Comparison of ENCODE assay signal across 9 cellular contexts in genomic region chr10:95229724-95230627, GRCh38. TPM values are rescaled to one million over a fixed set of nuclear protein-coding genes. Genes with fewer than 3 reads are reported as not detected.
DNase-seq lines count a peak whose midpoint lies in the region; ATAC-seq and TF ChIP-seq lines count a peak whose summit lies in the region.
"Had no signal": no experiment of that assay in that cellular context is flagged by ENCODE, and none has a peak within 500 bp of the region (broad histone marks: within the 10 kb centered on the region; RNA-seq: fewer than 3 reads in every experiment).

No MANE protein-coding gene starts in this region.

- no peak for TF ChIP-seq CTCF in GM23338 (conservative IDR thresholded peaks at IDR 0.05; ENCODE audit: low read depth in 2 of 2)

- no peaks in the 10 kb centered on the region for H3K27me3 ChIP-seq in GM23338 (ENCODE audit: insufficient read depth)

- H3K9me2 ChIP-seq in GM23338 (ENCODE audit: insufficient read depth) = peaks cover 10% of the 10 kb centered on the region

- peak overlapping the region; percentile 48 for H3K4me3 ChIP-seq in GM23338
- H3K4me3 ChIP-seq in skeletal muscle cell (ENCODE audit: low read depth, low read length) = no peak overlapping the region

- peak overlapping the region; percentile 77 for H3K4me2 ChIP-seq in GM23338

- H3K36me3 Mint-ChIP-seq in GM23338 (ENCODE audit: low read depth) = peaks cover 41% of the 10 kb centered on the region

- H3K36me3 ChIP-seq in GM23338 (ENCODE audit: insufficient read depth) = no peaks in the 10 kb centered on the region

- ATAC-seq in GM23338 (peak; percentile 65), HG02840 (IDR thresholded peaks at IDR 0.05; ENCODE audit: low FRiP score, unreplicated experiment) (no peak)

- H3K4me1 ChIP-seq in GM23338 (ENCODE audit: insufficient read depth) = peaks cover 15% of the 10 kb centered on the region

- H3K4me1 Mint-ChIP-seq in GM23338 = peaks cover 47% of the 10 kb centered on the region

- H3K27ac Mint-ChIP-seq in GM23338 = peak overlapping the region; percentile 98

- H3K9me3 Mint-ChIP-seq in GM23338 = peaks cover under 1% of the 10 kb centered on the region; the same call in 1 of the 3 replicates

- intact Hi-C loops in posterior vena cava (cut with DNase I) = no loop called here

- peak overlapping the region; percentile 76 for H3K4me3 Mint-ChIP-seq in GM23338

- H2AFZ ChIP-seq in GM23338 = no peak overlapping the region

- peaks cover 21% of the 10 kb centered on the region for H3F3A ChIP-seq in GM23338 (replicated peaks; ENCODE audit: low read depth)

- no peaks in the 10 kb centered on the region for H3K79me2 ChIP-seq in GM23338 (replicated peaks; ENCODE audit: insufficient read depth)

- DNase-seq in GM23338 (ENCODE audit: low spot score) (peak; percentile 89), T1000 (lab: John Stamatoyannopoulos, UW) (peak; percentile 59), foreskin melanocyte (peak; percentile 69), skeletal muscle cell (ENCODE audit: low read depth) (peak; percentile 90), NCI-H1105 treated with DMSO at 0.1 percent for 48 hours (lab: John Stamatoyannopoulos, UW) (no peak), SHP77 treated with DMSO at 0.1 percent for 48 hours (lab: John Stamatoyannopoulos, UW) (no peak), posterior vena cava (ENCODE audit: low spot score) (no peak)
- DNase-seq: NCI-H187 had no signal

- H3K27me3 Mint-ChIP-seq in GM23338 (ENCODE audit: insufficient read depth, low read depth, poor library complexity) = peaks cover 10% of the 10 kb centered on the region

- H3K27ac ChIP-seq in GM23338 (ENCODE audit: low read depth) = peak overlapping the region; percentile 100

- H4K20me1 ChIP-seq in GM23338 (replicated peaks; ENCODE audit: insufficient read depth) = no peaks in the 10 kb centered on the region

TF ChIP-seq in GM23338, 12 proteins besides CTCF, POLR2A, EP300 and RAD21:
- TF ChIP-seq CREB1 (CRISPR knock-in tag; IDR thresholded peaks at IDR 0.05; ENCODE audit: low read depth) (no peak), NANOG (IDR thresholded peaks at IDR 0.05; ENCODE audit: borderline replicate concordance) (peak; percentile 96), STAT1 (IDR thresholded peaks at IDR 0.05; ENCODE audit: unreplicated experiment) (no peak), POLR2AphosphoS5 (IDR thresholded peaks at IDR 0.05; ENCODE audit: low read depth) (no peak; the same call in 1 of the 2 replicates), EZH2 (IDR thresholded peaks at IDR 0.05; ENCODE audit: low read depth, unreplicated experiment) (no peak), EZH2phosphoT487 (IDR thresholded peaks at IDR 0.05; ENCODE audit: unreplicated experiment) (no peak), ZNF462 (CRISPR knock-in tag; IDR thresholded peaks at IDR 0.05) (no peak), ETS1 (IDR thresholded peaks at IDR 0.05) (peak; percentile 26; the same call in 1 of the 2 replicates), REST (IDR thresholded peaks at IDR 0.05; ENCODE audit: unreplicated experiment) (no peak), JUNB (IDR thresholded peaks at IDR 0.05; ENCODE audit: unreplicated experiment) (no peak)

RNA-seq across cellular contexts. Expression of gene ACSM6, which starts 35.9 kb away (rescaled TPM):
- not detected in 2 replicates for total RNA-seq in GM23338 (2014; rRNA removed; shearing (Covaris generic))
- polyA plus RNA-seq in GM23338 (2016; fragmentation: Nextera tagmentation; extraction: Ambion mirVana) = 0.65 and 0.90 TPM in 2 replicates
- total RNA-seq in posterior vena cava = not detected

Comparison
In these comparisons a context has a peak if more than half of its experiments do, and no peak if none do; other contexts are left out.
1. DNase-seq: peak in GM23338 (single experiment), T1000 (single experiment), foreskin melanocyte (single experiment) and skeletal muscle cell (single experiment); none in NCI-H1105 treated with DMSO at 0.1 percent for 48 hours (single experiment), SHP77 treated with DMSO at 0.1 percent for 48 hours (single experiment) and posterior vena cava (single experiment).